ENCODE assay signal across 8 cellular contexts in genomic region chr3:24829632-24830229, GRCh38.
DNase-seq lines count a peak whose midpoint lies in the region; ATAC-seq and TF ChIP-seq lines count a peak whose summit lies in the region.

No MANE protein-coding gene starts in this region.

- intact Hi-C loops in sigmoid colon (cut with DNase I): loop anchor here (10.0 kb wide), 1 partner anchor 765 kb away; no protein-coding TSS in a partner anchor

- no peak for TF ChIP-seq POLR2A in sigmoid colon (IDR thresholded peaks at IDR 0.05)

- TF ChIP-seq CTCF in sigmoid colon (IDR thresholded peaks at IDR 0.05): no peak

- ATAC-seq in GM18909 (IDR thresholded peaks at IDR 0.05; ENCODE audit: poor library complexity, unreplicated experiment): peak; percentile 8
- ATAC-seq in SK-N-SH treated with all-trans-retinoic acid at 6 μM for 48 hours: peak; percentile 78
- no peak for ATAC-seq in HG02571 (IDR thresholded peaks at IDR 0.05; ENCODE audit: unreplicated experiment)

- H3K9me3 ChIP-seq in iPS DF 6.9 (ENCODE audit: control insufficient read depth, insufficient read depth, low read length) (no peaks in the 10 kb centered on the region), sigmoid colon (no peaks in the 10 kb centered on the region)

- no peak overlapping the region for H3K27ac ChIP-seq in iPS DF 6.9 (ENCODE audit: low read length)
- peak overlapping the region in 2 of 4 donors; percentile 34 to 66 for H3K27ac ChIP-seq in sigmoid colon

- no peak for DNase-seq in iPS DF 6.9 (ENCODE audit: low read depth, low spot score)
- no peak for DNase-seq in sigmoid colon
- DNase-seq in NOMO-1 treated with dmso at 0.1 percent for 144 hours (lab: John Stamatoyannopoulos, UW; ENCODE audit: unreplicated experiment): no peak
- DNase-seq in NCI-H187 (lab: John Stamatoyannopoulos, UW): no peak
- DNase-seq in MV-4-11 (lab: John Stamatoyannopoulos, UW): no peak

- H3K36me3 ChIP-seq in iPS DF 6.9 (ENCODE audit: control insufficient read depth, insufficient read depth, low read length) (no peaks in the 10 kb centered on the region), sigmoid colon (no peaks in the 10 kb centered on the region)

- WGBS in iPS DF 6.9 (ENCODE audit: insufficient coverage, insufficient read length): no CpG with 5 or more reads among the region's 35 CpGs
- WGBS in sigmoid colon, 2 donors: 1 to 2% methylated on average over 35 of the region's 35 CpGs

- H3K27me3 ChIP-seq in iPS DF 6.9 (ENCODE audit: control insufficient read depth, insufficient read depth, low read length) (peaks cover 18% of the 10 kb centered on the region; the same call in 1 of the 2 replicates), sigmoid colon (no peaks in the 10 kb centered on the region)

- no peak for TF ChIP-seq EP300 in sigmoid colon (IDR thresholded peaks at IDR 0.05)

- H3K4me3 ChIP-seq in iPS DF 6.9 (ENCODE audit: low read length) (peak overlapping the region; percentile 22; the same call in 1 of the 2 replicates), sigmoid colon (peak overlapping the region; percentile 39 to 62 (median 58))

- no peaks in the 10 kb centered on the region for H3K4me1 ChIP-seq in iPS DF 6.9 (ENCODE audit: control insufficient read depth, insufficient read depth, low read length)
- peaks cover 0 to 23% (median 21%) of the 10 kb centered on the region in 4 donors for H3K4me1 ChIP-seq in sigmoid colon

TF ChIP-seq in SK-N-SH treated with all-trans-retinoic acid at 6 μM for 48 hours, 23 proteins besides CTCF, POLR2A, EP300 and RAD21:
- no peak for TF ChIP-seq BACH2 (CRISPR knock-in tag; IDR thresholded peaks at IDR 0.05; ENCODE audit: borderline replicate concordance)
- no peak for TF ChIP-seq ZNF565 (CRISPR knock-in tag; conservative IDR thresholded peaks at IDR 0.05; ENCODE audit: low read depth)
- no peak for TF ChIP-seq PATZ1 (CRISPR knock-in tag; IDR thresholded peaks at IDR 0.05; ENCODE audit: borderline replicate concordance)
- TF ChIP-seq SNAI2 (CRISPR knock-in tag; IDR thresholded peaks at IDR 0.05): no peak
- no peak for TF ChIP-seq ARNTL (CRISPR knock-in tag; IDR thresholded peaks at IDR 0.05; ENCODE audit: borderline replicate concordance, low read depth)
- TF ChIP-seq ISL1 (CRISPR knock-in tag; IDR thresholded peaks at IDR 0.05): no peak
- no peak for TF ChIP-seq ZC3H10 (CRISPR knock-in tag; IDR thresholded peaks at IDR 0.05)
- TF ChIP-seq GLIS3 (CRISPR knock-in tag; IDR thresholded peaks at IDR 0.05): no peak
- TF ChIP-seq ZFP30 (CRISPR knock-in tag; IDR thresholded peaks at IDR 0.05): no peak
- TF ChIP-seq ZNF8 (CRISPR knock-in tag; IDR thresholded peaks at IDR 0.05): no peak
- TF ChIP-seq CSDC2 (CRISPR knock-in tag; IDR thresholded peaks at IDR 0.05): no peak
- no peak for TF ChIP-seq POU6F1 (CRISPR knock-in tag; IDR thresholded peaks at IDR 0.05; ENCODE audit: borderline replicate concordance, low read depth)
- TF ChIP-seq TCF4 (CRISPR knock-in tag; IDR thresholded peaks at IDR 0.05; ENCODE audit: borderline replicate concordance): no peak
- no peak for TF ChIP-seq ESRRG (CRISPR knock-in tag; IDR thresholded peaks at IDR 0.05)
TF ChIP-seq in SK-N-SH treated with all-trans-retinoic acid at 6 μM for 48 hours: peak in this region for 0.
